In the genomic region with DNA sequence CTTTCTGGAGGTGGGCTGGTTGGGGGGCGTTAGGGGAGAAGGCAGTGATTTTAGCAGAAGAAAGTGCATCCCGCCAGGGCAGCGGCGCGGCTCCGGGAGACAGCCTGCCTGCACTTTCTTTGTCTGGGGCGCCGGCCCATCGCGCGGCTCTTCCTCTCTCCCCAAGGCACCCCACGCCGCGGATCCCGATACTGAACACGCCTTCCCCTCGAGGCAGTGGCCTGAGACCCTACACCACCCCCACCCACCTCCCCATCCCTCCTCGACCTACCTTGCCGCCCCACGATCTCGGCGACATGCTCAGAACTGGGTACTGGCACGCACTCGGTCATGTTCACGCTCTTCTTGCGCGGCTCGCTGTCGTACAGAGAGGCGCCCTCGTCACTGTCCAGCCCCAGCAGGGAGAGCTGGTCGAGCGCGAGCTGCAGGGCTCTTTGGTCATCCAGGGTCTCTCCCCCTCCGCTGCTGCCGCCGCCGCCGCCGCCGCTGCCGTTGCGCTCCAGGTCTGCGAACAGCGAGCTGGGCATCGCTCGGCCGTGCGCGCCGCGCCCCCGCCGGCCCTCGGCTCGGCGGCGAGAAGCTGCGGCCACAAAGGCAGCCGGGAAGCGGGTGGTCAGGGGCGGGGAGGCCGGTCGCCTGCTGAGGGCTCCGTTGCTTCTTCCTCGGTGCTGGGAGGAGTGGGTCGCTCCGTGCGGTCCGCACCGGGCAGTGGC, we compare ENCODE assay signal across 8 cellular contexts. TPM values are rescaled to one million over a fixed set of nuclear protein-coding genes. Genes with fewer than 3 reads are reported as not detected.
DNase-seq lines count a peak whose midpoint lies in the region; ATAC-seq and TF ChIP-seq lines count a peak whose summit lies in the region.

No MANE protein-coding gene starts in this region.

- H3K4me3 ChIP-seq in GM23338, result peak overlapping the region; percentile 96
- H3K4me3 ChIP-seq in cardiac muscle cell, result peak overlapping the region; percentile 88

- peaks cover 25% of the 10 kb centered on the region for H4K20me1 ChIP-seq in GM23338 (replicated peaks; ENCODE audit: insufficient read depth)

- H3K4me3 Mint-ChIP-seq in GM23338, result peak overlapping the region; percentile 94
- peak overlapping the region; percentile 85 for H3K4me3 Mint-ChIP-seq in activated naive CD8-positive, alpha-beta T cell

- peak overlapping the region; percentile 89 for H3K27ac Mint-ChIP-seq in GM23338
- H3K27ac Mint-ChIP-seq in activated naive CD8-positive, alpha-beta T cell, result no peak overlapping the region

- peak overlapping the region; percentile 73 for H3K9ac ChIP-seq in ES-I3 (ENCODE audit: low read depth, low read length)

- peak; percentile 1 for ATAC-seq in GM23338
- ATAC-seq in omental fat pad (ENCODE audit: low FRiP score), result peak; percentile 9
- no peak for ATAC-seq in HG03039 (IDR thresholded peaks at IDR 0.05; ENCODE audit: unreplicated experiment)
- no peak for ATAC-seq in GM18870 (IDR thresholded peaks at IDR 0.05; ENCODE audit: unreplicated experiment)

- H3K27me3 ChIP-seq in GM23338 (ENCODE audit: insufficient read depth), result peaks cover 46% of the 10 kb centered on the region
- peaks cover 58% of the 10 kb centered on the region for H3K27me3 ChIP-seq in cardiac muscle cell

- no peak for TF ChIP-seq CTCF in GM23338 (conservative IDR thresholded peaks at IDR 0.05; ENCODE audit: low read depth in 2 of 2)
- TF ChIP-seq CTCF in cardiac muscle cell (IDR thresholded peaks at IDR 0.05; ENCODE audit: low read depth, low read length), result no peak
- no peak for TF ChIP-seq CTCF in omental fat pad (IDR thresholded peaks at IDR 0.05)

- H3K4me2 ChIP-seq in GM23338, result peak overlapping the region; percentile 96

- H3K27ac ChIP-seq in GM23338 (ENCODE audit: low read depth) (no peak overlapping the region), cardiac muscle cell (peak overlapping the region; percentile 70)

- H3K27me3 Mint-ChIP-seq in GM23338 (ENCODE audit: insufficient read depth, low read depth, poor library complexity), result peaks cover 42% of the 10 kb centered on the region
- H3K27me3 Mint-ChIP-seq in activated naive CD8-positive, alpha-beta T cell, result peaks cover 2% of the 10 kb centered on the region

- H3K36me3 Mint-ChIP-seq in GM23338 (ENCODE audit: low read depth), result peaks cover 8% of the 10 kb centered on the region; the same call in 2 of the 3 replicates
- no peaks in the 10 kb centered on the region for H3K36me3 Mint-ChIP-seq in activated naive CD8-positive, alpha-beta T cell

- DNase-seq in GM23338 (ENCODE audit: low spot score) (peak; percentile 48), NCI-H2227 (lab: John Stamatoyannopoulos, UW; ENCODE audit: unreplicated experiment) (peak; percentile 57), cardiac muscle cell (ENCODE audit: low read depth in 1 of 2, low spot score in 1 of 2) (peak; percentile 61 to 78), omental fat pad (ENCODE audit: low spot score) (no peak)

- H2AFZ ChIP-seq in GM23338, result peak overlapping the region; percentile 89

- peaks cover 29% of the 10 kb centered on the region for H3K4me1 Mint-ChIP-seq in GM23338
- peaks cover 8% of the 10 kb centered on the region for H3K4me1 Mint-ChIP-seq in activated naive CD8-positive, alpha-beta T cell (ENCODE audit: low read depth)

- no peaks in the 10 kb centered on the region; the same call in 2 of the 3 replicates for H3K9me3 Mint-ChIP-seq in GM23338
- no peaks in the 10 kb centered on the region for H3K9me3 Mint-ChIP-seq in activated naive CD8-positive, alpha-beta T cell (ENCODE audit: low read depth)

- peaks cover 4% of the 10 kb centered on the region for H3K4me1 ChIP-seq in ES-I3 (ENCODE audit: insufficient read depth, low read length)
- H3K4me1 ChIP-seq in GM23338 (ENCODE audit: insufficient read depth), result peaks cover 23% of the 10 kb centered on the region
- H3K4me1 ChIP-seq in cardiac muscle cell (ENCODE audit: low read depth), result peaks cover 5% of the 10 kb centered on the region

- H3F3A ChIP-seq in GM23338 (replicated peaks; ENCODE audit: low read depth), result no peaks in the 10 kb centered on the region

- peaks cover 9% of the 10 kb centered on the region; the same call in 1 of the 2 replicates for H3K79me2 ChIP-seq in GM23338 (replicated peaks; ENCODE audit: insufficient read depth)

- H3K9me3 ChIP-seq in ES-I3 (ENCODE audit: control insufficient read depth, insufficient read depth, low read length), result no peaks in the 10 kb centered on the region
- H3K9me3 ChIP-seq in cardiac muscle cell (ENCODE audit: low read depth), result no peaks in the 10 kb centered on the region

- H3K9me2 ChIP-seq in GM23338 (ENCODE audit: insufficient read depth), result no peaks in the 10 kb centered on the region

- H3K36me3 ChIP-seq in ES-I3 (ENCODE audit: insufficient read depth, low read length) (no peaks in the 10 kb centered on the region), GM23338 (ENCODE audit: insufficient read depth) (0 out of 2 replicates have a peak, but pooled peaks cover 7% of the 10 kb centered on the region), cardiac muscle cell (no peaks in the 10 kb centered on the region)

TF ChIP-seq in GM23338, 12 proteins besides CTCF, POLR2A, EP300 and RAD21 (continues in another document):
- TF ChIP-seq, protein P1, sequence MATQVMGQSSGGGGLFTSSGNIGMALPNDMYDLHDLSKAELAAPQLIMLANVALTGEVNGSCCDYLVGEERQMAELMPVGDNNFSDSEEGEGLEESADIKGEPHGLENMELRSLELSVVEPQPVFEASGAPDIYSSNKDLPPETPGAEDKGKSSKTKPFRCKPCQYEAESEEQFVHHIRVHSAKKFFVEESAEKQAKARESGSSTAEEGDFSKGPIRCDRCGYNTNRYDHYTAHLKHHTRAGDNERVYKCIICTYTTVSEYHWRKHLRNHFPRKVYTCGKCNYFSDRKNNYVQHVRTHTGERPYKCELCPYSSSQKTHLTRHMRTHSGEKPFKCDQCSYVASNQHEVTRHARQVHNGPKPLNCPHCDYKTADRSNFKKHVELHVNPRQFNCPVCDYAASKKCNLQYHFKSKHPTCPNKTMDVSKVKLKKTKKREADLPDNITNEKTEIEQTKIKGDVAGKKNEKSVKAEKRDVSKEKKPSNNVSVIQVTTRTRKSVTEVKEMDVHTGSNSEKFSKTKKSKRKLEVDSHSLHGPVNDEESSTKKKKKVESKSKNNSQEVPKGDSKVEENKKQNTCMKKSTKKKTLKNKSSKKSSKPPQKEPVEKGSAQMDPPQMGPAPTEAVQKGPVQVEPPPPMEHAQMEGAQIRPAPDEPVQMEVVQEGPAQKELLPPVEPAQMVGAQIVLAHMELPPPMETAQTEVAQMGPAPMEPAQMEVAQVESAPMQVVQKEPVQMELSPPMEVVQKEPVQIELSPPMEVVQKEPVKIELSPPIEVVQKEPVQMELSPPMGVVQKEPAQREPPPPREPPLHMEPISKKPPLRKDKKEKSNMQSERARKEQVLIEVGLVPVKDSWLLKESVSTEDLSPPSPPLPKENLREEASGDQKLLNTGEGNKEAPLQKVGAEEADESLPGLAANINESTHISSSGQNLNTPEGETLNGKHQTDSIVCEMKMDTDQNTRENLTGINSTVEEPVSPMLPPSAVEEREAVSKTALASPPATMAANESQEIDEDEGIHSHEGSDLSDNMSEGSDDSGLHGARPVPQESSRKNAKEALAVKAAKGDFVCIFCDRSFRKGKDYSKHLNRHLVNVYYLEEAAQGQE (IDR thresholded peaks at IDR 0.05; ENCODE audit: unreplicated experiment), result no peak
- TF ChIP-seq POLR2AphosphoS5 (IDR thresholded peaks at IDR 0.05; ENCODE audit: low read depth), result no peak
- no peak for TF ChIP-seq JUNB (IDR thresholded peaks at IDR 0.05; ENCODE audit: unreplicated experiment)
- no peak for TF ChIP-seq EZH2phosphoT487 (IDR thresholded peaks at IDR 0.05; ENCODE audit: unreplicated experiment)
- no peak for TF ChIP-seq ZNF114 (CRISPR knock-in tag; IDR thresholded peaks at IDR 0.05)
- no peak for TF ChIP-seq ZNF331 (CRISPR knock-in tag; IDR thresholded peaks at IDR 0.05; ENCODE audit: low read depth)
- no peak for TF ChIP-seq NANOG (IDR thresholded peaks at IDR 0.05; ENCODE audit: borderline replicate concordance)

RNA-seq across cellular contexts. Expression of a gene that starts 0.5 kb away (rescaled TPM):
- 15.7 and 16.2 TPM in 2 replicates for total RNA-seq in GM23338 (2014; rRNA removed; shearing (Covaris generic))
- 5.3 TPM in 2 replicates for polyA plus RNA-seq in GM23338 (2016; fragmentation: Nextera tagmentation; extraction: Ambion mirVana)
- total RNA-seq in cardiac muscle cell, result 12.4 and 12.7 TPM in 2 replicates
- 2.4 and 3.8 TPM in 2 replicates for polyA plus RNA-seq in cardiac muscle cell
- total RNA-seq in omental fat pad, result 1 to 10 TPM in 1 of 4 donors, under 1 TPM in 3; 0.48 to 1.6 (median 0.84) TPM

Comparison
In these comparisons a context has a peak if more than half of its experiments do, and no peak if none do; other contexts are left out.
1. ATAC-seq: peak in GM23338 (single experiment) and omental fat pad (single experiment); none in HG03039 (single experiment) and GM18870 (single experiment).